9 cellular contexts compared by ENCODE assay signal in genomic region chr17:8160741-8161221, GRCh38. TPM values are rescaled to one million over a fixed set of nuclear protein-coding genes. Genes with fewer than 3 reads are reported as not detected.
DNase-seq lines count a peak whose midpoint lies in the region; ATAC-seq and TF ChIP-seq lines count a peak whose summit lies in the region.
"Had no signal": no experiment of that assay in that cellular context is flagged by ENCODE, and none has a peak within 500 bp of the region (broad histone marks: within the 10 kb centered on the region; RNA-seq: fewer than 3 reads in every experiment).

No MANE protein-coding gene starts in this region.

- ATAC-seq in DND-41 (ENCODE audit: insufficient read depth, low read depth) (no peak), WTC11 (no peak), gastroesophageal sphincter (no peak), gastrocnemius medialis (no peak), sciatic nerve (no peak), GM18502 (IDR thresholded peaks at IDR 0.05; ENCODE audit: poor library complexity, unreplicated experiment) (no peak)

- H3K4me1 ChIP-seq in DND-41 (ENCODE audit: insufficient read depth, low read length) (peaks cover 77% of the 10 kb centered on the region), gastroesophageal sphincter (peaks cover 9 to 78% (median 43%) of the 10 kb centered on the region in 3 donors), gastrocnemius medialis (peaks cover 41 to 55% of the 10 kb centered on the region in 2 donors)

- WGBS in gastroesophageal sphincter (ENCODE audit: low coverage in 1 of 2), 2 donors = 36% methylated on average over 5 of the region's 5 CpGs; no CpG with 5 or more reads in 1 of the 2 donors

- H2AFZ ChIP-seq in DND-41 (ENCODE audit: low read depth, low read length) = no peak overlapping the region

- peak overlapping the region; percentile 97 for H3K4me2 ChIP-seq in DND-41 (ENCODE audit: insufficient read depth, low read length)

- peak overlapping the region; percentile 73 for H3K4me3 Mint-ChIP-seq in WTC11

- intact Hi-C loops in gastrocnemius medialis (cut with DNase I; ENCODE audit: low total_unique reads) (no loop called here), sciatic nerve (cut with DNase I) (no loop called here)

- H3K27ac ChIP-seq in DND-41 (ENCODE audit: low read length) = peak overlapping the region; percentile 94
- H3K27ac ChIP-seq in gastroesophageal sphincter = peak overlapping the region; percentile 32 to 100 (median 98)
- H3K27ac ChIP-seq in gastrocnemius medialis = peak overlapping the region; percentile 98 to 100 (median 99)

- peak overlapping the region; percentile 100 for H3K9ac ChIP-seq in DND-41 (ENCODE audit: low read depth, low read length)

- H3K27me3 ChIP-seq in DND-41 (ENCODE audit: insufficient read depth, low read length, poor library complexity) (no peaks in the 10 kb centered on the region), gastroesophageal sphincter (no peaks in the 10 kb centered on the region), gastrocnemius medialis (no peaks in the 10 kb centered on the region)

- H3K27me3 Mint-ChIP-seq in WTC11 (ENCODE audit: low read depth) = no peaks in the 10 kb centered on the region

- no peak for DNase-seq in DND-41
- no peak for DNase-seq in WTC11 (ENCODE audit: low spot score)
- DNase-seq in gastrocnemius medialis = no peak
- no peak for DNase-seq in GM03348 (ENCODE audit: low spot score)
- DNase-seq in SKM-1 treated with dmso at 0.1 percent for 144 hours (lab: John Stamatoyannopoulos, UW; ENCODE audit: unreplicated experiment) = no peak
- DNase-seq in sciatic nerve (ENCODE audit: low spot score) = no peak
- DNase-seq: NCI-H1930 had no signal

- H3K9me3 ChIP-seq in DND-41 (ENCODE audit: insufficient read depth, low read length, severe bottlenecking) = no peaks in the 10 kb centered on the region
- H3K9me3 ChIP-seq in gastroesophageal sphincter = no peaks in the 10 kb centered on the region
- H3K9me3 ChIP-seq in gastrocnemius medialis = no peaks in the 10 kb centered on the region

- H3K9me3 Mint-ChIP-seq in WTC11 = no peaks in the 10 kb centered on the region

- CTCF ChIA-PET in WTC11 (lab: Charles Lee) = interaction anchor here (0.6 to 1.4 kb wide), 3 partner anchors 10 to 81 kb away, joined by 3 to 5 read pairs (median 3); no protein-coding TSS in a partner anchor

- H3K36me3 Mint-ChIP-seq in WTC11 = peaks cover 8% of the 10 kb centered on the region

- peak overlapping the region; percentile 57 for H3K27ac Mint-ChIP-seq in WTC11

- TF ChIP-seq CTCF in DND-41 (IDR thresholded peaks at IDR 0.05; ENCODE audit: borderline replicate concordance, extremely low read depth, low read length, poor library complexity, severe bottlenecking) = no peak
- no peak for TF ChIP-seq CTCF in WTC11 (IDR thresholded peaks at IDR 0.05)
- TF ChIP-seq CTCF in gastroesophageal sphincter (IDR thresholded peaks at IDR 0.05) = no peak
- TF ChIP-seq CTCF in gastrocnemius medialis (IDR thresholded peaks at IDR 0.05 in 4 of 5, conservative IDR thresholded peaks at IDR 0.05 in 1 of 5) = no peak

- in situ Hi-C loops in gastrocnemius medialis (cut with MboI; ENCODE audit: low sequenced_read_pairs in 4 of 4) = no loop called here

- H4K20me1 ChIP-seq in DND-41 (ENCODE audit: insufficient read depth, low read length) = peaks cover 26% of the 10 kb centered on the region

- TF ChIP-seq POLR2A in gastroesophageal sphincter (IDR thresholded peaks at IDR 0.05) = no peak
- no peak for TF ChIP-seq POLR2A in gastrocnemius medialis (IDR thresholded peaks at IDR 0.05)

- peak overlapping the region in 1 of 2 experiments; percentile 99; a peak in 2 of 4 replicates for H3K4me3 ChIP-seq in DND-41 (ENCODE audit: low read depth in 1 of 2, low read length in 2 of 2)
- H3K4me3 ChIP-seq in gastroesophageal sphincter = peak overlapping the region in 1 of 2 donors; percentile 87
- H3K4me3 ChIP-seq in gastrocnemius medialis = peak overlapping the region in 1 of 4 donors; percentile 92

- no peak for TF ChIP-seq EP300 in gastroesophageal sphincter (IDR thresholded peaks at IDR 0.05)

- H3K79me2 ChIP-seq in DND-41 (ENCODE audit: insufficient read depth, low read length) = peaks cover 41% of the 10 kb centered on the region

- POLR2A ChIA-PET in WTC11 (lab: Charles Lee) = interaction anchor here (0.7 kb wide), 1 partner anchor 100 kb away, joined by 6 read pairs; no protein-coding TSS in a partner anchor

- peaks cover 42% of the 10 kb centered on the region for H3K4me1 Mint-ChIP-seq in WTC11

- peaks cover 39% of the 10 kb centered on the region for H3K36me3 ChIP-seq in DND-41 (ENCODE audit: insufficient read depth, low read length)
- H3K36me3 ChIP-seq in gastroesophageal sphincter = peaks cover 0 to 25% of the 10 kb centered on the region in 2 donors
- H3K36me3 ChIP-seq in gastrocnemius medialis = peaks cover 0 to 19% of the 10 kb centered on the region in 2 donors

TF ChIP-seq in WTC11, 78 proteins besides CTCF, POLR2A, EP300 and RAD21 (continues in another document):
- TF ChIP-seq STAT6 (CRISPR knock-in tag; conservative IDR thresholded peaks at IDR 0.05; ENCODE audit: low read depth) = no peak
- no peak for TF ChIP-seq ZBTB43 (CRISPR knock-in tag; IDR thresholded peaks at IDR 0.05)
- no peak for TF ChIP-seq MXD4 (CRISPR knock-in tag; IDR thresholded peaks at IDR 0.05; ENCODE audit: borderline replicate concordance)
- TF ChIP-seq SMAD4 (CRISPR knock-in tag; IDR thresholded peaks at IDR 0.05) = no peak
- TF ChIP-seq CDX4 (CRISPR knock-in tag; IDR thresholded peaks at IDR 0.05; ENCODE audit: borderline replicate concordance) = no peak
- TF ChIP-seq ETV6 (CRISPR knock-in tag; IDR thresholded peaks at IDR 0.05) = no peak
- no peak for TF ChIP-seq USF1 (CRISPR knock-in tag; IDR thresholded peaks at IDR 0.05)
- TF ChIP-seq NR3C1 (CRISPR knock-in tag; conservative IDR thresholded peaks at IDR 0.05; ENCODE audit: low read depth) = no peak

RNA-seq across cellular contexts. Expression of gene VAMP2, which starts 2.0 kb away (rescaled TPM):
- total RNA-seq in WTC11 (2021) (24.1 to 27.4 TPM (median 24.3 TPM) in 3 replicates), gastroesophageal sphincter (10 to 100 TPM; 14.6 to 39.8 (median 33.4) TPM), gastrocnemius medialis (10 to 100 TPM; 10.9 to 37.0 (median 25.7) TPM), sciatic nerve (108 TPM)

RNA-seq across cellular contexts. Expression of gene PER1, which starts 8.6 kb away (rescaled TPM):
- 30.6 to 46.9 TPM (median 34.0 TPM) in 3 replicates for total RNA-seq in WTC11 (2021)
- total RNA-seq in gastroesophageal sphincter = 100 to 1,000 TPM in 3 of 4 donors, 10 to 100 TPM in 1; 67.1 to 188 (median 136) TPM
- 100 to 1,000 TPM; 105 to 263 (median 164) TPM for total RNA-seq in gastrocnemius medialis
- total RNA-seq in sciatic nerve = 182 TPM

RNA-seq across cellular contexts. Expression of gene TMEM107, which starts 15.4 kb away (rescaled TPM):
- total RNA-seq in WTC11 (2021) = 11.3 to 17.2 TPM (median 11.9 TPM) in 3 replicates
- 10 to 100 TPM; 11.2 to 18.8 (median 15.5) TPM for total RNA-seq in gastroesophageal sphincter
- 1 to 10 TPM in 3 of 4 donors, under 1 TPM in 1; 0.75 to 5.7 (median 3.1) TPM for total RNA-seq in gastrocnemius medialis
- 23.0 TPM for total RNA-seq in sciatic nerve

RNA-seq across cellular contexts. Expression of gene BORCS6, which starts 29.2 kb away (rescaled TPM):
- total RNA-seq in WTC11 (2021) = 5.0 to 5.6 TPM (median 5.1 TPM) in 3 replicates
- 10 to 100 TPM in 3 of 4 donors, 1 to 10 TPM in 1; 8.1 to 16.1 (median 12.4) TPM for total RNA-seq in gastroesophageal sphincter
- total RNA-seq in gastrocnemius medialis = 10 to 100 TPM; 16.2 to 34.5 (median 26.2) TPM
- 14.4 TPM for total RNA-seq in sciatic nerve

RNA-seq across cellular contexts. Expression of gene HES7, which starts 36.9 kb away (rescaled TPM):
- total RNA-seq in WTC11 (2021) (3.1 to 3.9 TPM (median 3.7 TPM) in 3 replicates), gastroesophageal sphincter (under 1 TPM in 2 of 4 donors, not detected in 2; 0.89 to 0.94 TPM), gastrocnemius medialis (not detected), sciatic nerve (1.1 TPM)
